In the genomic region with DNA sequence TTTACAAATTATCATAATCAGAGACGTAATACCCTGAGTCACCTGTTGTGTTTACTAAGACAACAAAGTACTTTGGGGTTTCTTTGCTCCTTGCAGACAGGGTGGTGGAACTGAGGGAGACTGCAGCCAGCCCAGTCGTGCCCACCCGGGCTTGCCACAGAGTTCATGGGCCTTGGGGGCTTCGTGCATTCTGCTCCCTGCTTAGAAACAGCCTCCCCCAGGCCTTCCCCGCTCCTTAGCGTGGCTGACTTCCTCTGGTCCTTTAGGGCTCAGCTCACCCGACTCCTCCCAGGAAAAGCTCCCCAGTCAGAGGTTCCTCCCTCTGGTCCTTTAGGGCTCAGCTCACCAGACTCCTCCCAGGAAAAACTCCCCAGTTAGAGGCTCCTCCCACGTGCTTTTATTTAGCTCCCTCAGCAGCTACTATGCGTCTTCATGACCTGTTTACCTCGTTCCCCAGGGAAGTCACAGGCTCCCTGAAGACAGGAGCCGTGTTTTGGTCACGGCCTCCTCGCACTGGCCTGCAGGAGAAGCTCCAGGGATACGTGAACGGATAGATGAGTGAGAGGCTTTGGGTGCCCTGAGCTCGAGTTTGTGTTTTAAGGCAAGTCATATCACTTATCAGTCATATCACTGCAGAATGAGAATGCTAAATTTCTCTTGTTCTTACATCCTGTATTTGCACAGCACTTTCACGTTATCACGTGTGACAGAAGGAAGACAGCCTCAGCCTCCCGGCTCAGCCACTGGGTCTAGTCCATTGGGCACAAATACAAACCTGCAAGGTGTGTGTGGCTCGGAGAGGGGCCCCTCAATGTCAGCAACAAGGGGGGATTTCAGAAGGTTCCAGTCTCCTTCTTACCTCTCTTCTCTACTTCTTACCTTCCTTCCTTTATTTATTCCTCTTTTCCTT, we compare ENCODE assay signal across 1 cellular context.
A peak's percentile ranks its signal among the peaks of the same experiment; 100 is the strongest.
TF ChIP-seq lines count a peak whose summit lies in the region.

No MANE protein-coding gene starts in this region.

TF ChIP-seq in K562, 482 proteins besides CTCF, POLR2A, EP300 and RAD21 (continued from another document and continues in another):
- TF ChIP-seq, protein P1, sequence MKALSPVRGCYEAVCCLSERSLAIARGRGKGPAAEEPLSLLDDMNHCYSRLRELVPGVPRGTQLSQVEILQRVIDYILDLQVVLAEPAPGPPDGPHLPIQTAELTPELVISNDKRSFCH (CRISPR knock-in tag; IDR thresholded peaks at IDR 0.05), result no peak
- TF ChIP-seq, protein P1 (tag; IDR thresholded peaks at IDR 0.05), result no peak
- TF ChIP-seq HIVEP1 (CRISPR knock-in tag; IDR thresholded peaks at IDR 0.05) (no peak), SOX6 (IDR thresholded peaks at IDR 0.05) (peak; percentile 98), HSF4 (CRISPR knock-in tag; IDR thresholded peaks at IDR 0.05; ENCODE audit: borderline replicate concordance) (no peak; the same call in 1 of the 2 replicates), ZNF311 (CRISPR knock-in tag; IDR thresholded peaks at IDR 0.05) (no peak), POLR3A (IDR thresholded peaks at IDR 0.05; ENCODE audit: borderline replicate concordance, extremely low read depth, insufficient read depth, insufficient read length) (no peak), ZNF175 (CRISPR knock-in tag; IDR thresholded peaks at IDR 0.05; ENCODE audit: low read depth) (peak; percentile 61; the same call in 1 of the 2 replicates), BACH1 (tag; IDR thresholded peaks at IDR 0.05) (0 out of 2 replicates have a peak, but pooled peaks have one; percentile 65), NONO (IDR thresholded peaks at IDR 0.05; ENCODE audit: low read depth in 2 of 2, low read length in 1 of 2) (peak in 1 of 2 experiments; percentile 17; a peak in 1 of 4 replicates), RFX1 (IDR thresholded peaks at IDR 0.05) (no peak), HDAC2 (IDR thresholded peaks at IDR 0.05) (peak; percentile 95; the same call in 1 of the 2 replicates), ZNF75A (CRISPR knock-in tag; IDR thresholded peaks at IDR 0.05) (no peak), TRIM24 (IDR thresholded peaks at IDR 0.05) (peak; percentile 54 to 75; a peak in 3 of 4 replicates), BMI1 (IDR thresholded peaks at IDR 0.05; ENCODE audit: low read length) (no peak), ZFX (CRISPR knock-in tag; IDR thresholded peaks at IDR 0.05) (no peak; the same call in 1 of the 2 replicates), ZFPM2 (CRISPR knock-in tag; IDR thresholded peaks at IDR 0.05) (no peak), DACH1 (IDR thresholded peaks at IDR 0.05; ENCODE audit: partially characterized antibody) (no peak), ETV5 (CRISPR knock-in tag; IDR thresholded peaks at IDR 0.05; ENCODE audit: low read depth) (peak; percentile 72), SIN3B (IDR thresholded peaks at IDR 0.05; ENCODE audit: low read depth) (no peak), RNF2 (IDR thresholded peaks at IDR 0.05) (peak; percentile 31)
- TF ChIP-seq, protein P2, sequence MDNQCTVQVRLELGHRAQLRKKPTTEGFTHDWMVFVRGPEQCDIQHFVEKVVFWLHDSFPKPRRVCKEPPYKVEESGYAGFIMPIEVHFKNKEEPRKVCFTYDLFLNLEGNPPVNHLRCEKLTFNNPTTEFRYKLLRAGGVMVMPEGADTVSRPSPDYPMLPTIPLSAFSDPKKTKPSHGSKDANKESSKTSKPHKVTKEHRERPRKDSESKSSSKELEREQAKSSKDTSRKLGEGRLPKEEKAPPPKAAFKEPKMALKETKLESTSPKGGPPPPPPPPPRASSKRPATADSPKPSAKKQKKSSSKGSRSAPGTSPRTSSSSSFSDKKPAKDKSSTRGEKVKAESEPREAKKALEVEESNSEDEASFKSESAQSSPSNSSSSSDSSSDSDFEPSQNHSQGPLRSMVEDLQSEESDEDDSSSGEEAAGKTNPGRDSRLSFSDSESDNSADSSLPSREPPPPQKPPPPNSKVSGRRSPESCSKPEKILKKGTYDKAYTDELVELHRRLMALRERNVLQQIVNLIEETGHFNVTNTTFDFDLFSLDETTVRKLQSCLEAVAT (IDR thresholded peaks at IDR 0.05), result no peak
- TF ChIP-seq, protein P3, sequence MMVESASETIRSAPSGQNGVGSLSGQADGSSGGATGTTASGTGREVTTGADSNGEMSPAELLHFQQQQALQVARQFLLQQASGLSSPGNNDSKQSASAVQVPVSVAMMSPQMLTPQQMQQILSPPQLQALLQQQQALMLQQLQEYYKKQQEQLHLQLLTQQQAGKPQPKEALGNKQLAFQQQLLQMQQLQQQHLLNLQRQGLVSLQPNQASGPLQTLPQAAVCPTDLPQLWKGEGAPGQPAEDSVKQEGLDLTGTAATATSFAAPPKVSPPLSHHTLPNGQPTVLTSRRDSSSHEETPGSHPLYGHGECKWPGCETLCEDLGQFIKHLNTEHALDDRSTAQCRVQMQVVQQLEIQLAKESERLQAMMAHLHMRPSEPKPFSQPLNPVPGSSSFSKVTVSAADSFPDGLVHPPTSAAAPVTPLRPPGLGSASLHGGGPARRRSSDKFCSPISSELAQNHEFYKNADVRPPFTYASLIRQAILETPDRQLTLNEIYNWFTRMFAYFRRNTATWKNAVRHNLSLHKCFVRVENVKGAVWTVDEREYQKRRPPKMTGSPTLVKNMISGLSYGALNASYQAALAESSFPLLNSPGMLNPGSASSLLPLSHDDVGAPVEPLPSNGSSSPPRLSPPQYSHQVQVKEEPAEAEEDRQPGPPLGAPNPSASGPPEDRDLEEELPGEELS (CRISPR knock-in tag; IDR thresholded peaks at IDR 0.05; ENCODE audit: borderline replicate concordance), result peak; percentile 57; the same call in 1 of the 2 replicates
- TF ChIP-seq, protein P4, sequence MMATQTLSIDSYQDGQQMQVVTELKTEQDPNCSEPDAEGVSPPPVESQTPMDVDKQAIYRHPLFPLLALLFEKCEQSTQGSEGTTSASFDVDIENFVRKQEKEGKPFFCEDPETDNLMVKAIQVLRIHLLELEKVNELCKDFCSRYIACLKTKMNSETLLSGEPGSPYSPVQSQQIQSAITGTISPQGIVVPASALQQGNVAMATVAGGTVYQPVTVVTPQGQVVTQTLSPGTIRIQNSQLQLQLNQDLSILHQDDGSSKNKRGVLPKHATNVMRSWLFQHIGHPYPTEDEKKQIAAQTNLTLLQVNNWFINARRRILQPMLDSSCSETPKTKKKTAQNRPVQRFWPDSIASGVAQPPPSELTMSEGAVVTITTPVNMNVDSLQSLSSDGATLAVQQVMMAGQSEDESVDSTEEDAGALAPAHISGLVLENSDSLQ (IDR thresholded peaks at IDR 0.05), result peak; percentile 76
- TF ChIP-seq, protein P5, sequence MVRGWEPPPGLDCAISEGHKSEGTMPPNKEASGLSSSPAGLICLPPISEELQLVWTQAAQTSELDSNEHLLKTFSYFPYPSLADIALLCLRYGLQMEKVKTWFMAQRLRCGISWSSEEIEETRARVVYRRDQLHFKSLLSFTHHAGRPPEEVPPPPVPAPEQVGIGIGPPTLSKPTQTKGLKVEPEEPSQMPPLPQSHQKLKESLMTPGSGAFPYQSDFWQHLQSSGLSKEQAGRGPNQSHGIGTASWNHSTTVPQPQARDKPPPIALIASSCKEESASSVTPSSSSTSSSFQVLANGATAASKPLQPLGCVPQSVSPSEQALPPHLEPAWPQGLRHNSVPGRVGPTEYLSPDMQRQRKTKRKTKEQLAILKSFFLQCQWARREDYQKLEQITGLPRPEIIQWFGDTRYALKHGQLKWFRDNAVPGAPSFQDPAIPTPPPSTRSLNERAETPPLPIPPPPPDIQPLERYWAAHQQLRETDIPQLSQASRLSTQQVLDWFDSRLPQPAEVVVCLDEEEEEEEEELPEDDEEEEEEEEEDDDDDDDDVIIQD (CRISPR knock-in tag; IDR thresholded peaks at IDR 0.05), result no peak
- TF ChIP-seq, protein P6, sequence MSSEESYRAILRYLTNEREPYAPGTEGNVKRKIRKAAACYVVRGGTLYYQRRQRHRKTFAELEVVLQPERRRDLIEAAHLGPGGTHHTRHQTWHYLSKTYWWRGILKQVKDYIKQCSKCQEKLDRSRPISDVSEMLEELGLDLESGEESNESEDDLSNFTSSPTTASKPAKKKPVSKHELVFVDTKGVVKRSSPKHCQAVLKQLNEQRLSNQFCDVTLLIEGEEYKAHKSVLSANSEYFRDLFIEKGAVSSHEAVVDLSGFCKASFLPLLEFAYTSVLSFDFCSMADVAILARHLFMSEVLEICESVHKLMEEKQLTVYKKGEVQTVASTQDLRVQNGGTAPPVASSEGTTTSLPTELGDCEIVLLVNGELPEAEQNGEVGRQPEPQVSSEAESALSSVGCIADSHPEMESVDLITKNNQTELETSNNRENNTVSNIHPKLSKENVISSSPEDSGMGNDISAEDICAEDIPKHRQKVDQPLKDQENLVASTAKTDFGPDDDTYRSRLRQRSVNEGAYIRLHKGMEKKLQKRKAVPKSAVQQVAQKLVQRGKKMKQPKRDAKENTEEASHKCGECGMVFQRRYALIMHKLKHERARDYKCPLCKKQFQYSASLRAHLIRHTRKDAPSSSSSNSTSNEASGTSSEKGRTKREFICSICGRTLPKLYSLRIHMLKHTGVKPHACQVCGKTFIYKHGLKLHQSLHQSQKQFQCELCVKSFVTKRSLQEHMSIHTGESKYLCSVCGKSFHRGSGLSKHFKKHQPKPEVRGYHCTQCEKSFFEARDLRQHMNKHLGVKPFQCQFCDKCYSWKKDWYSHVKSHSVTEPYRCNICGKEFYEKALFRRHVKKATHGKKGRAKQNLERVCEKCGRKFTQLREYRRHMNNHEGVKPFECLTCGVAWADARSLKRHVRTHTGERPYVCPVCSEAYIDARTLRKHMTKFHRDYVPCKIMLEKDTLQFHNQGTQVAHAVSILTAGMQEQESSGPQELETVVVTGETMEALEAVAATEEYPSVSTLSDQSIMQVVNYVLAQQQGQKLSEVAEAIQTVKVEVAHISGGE (CRISPR knock-in tag; IDR thresholded peaks at IDR 0.05), result no peak; a peak in 2 of 6 replicates
- TF ChIP-seq, protein P7, sequence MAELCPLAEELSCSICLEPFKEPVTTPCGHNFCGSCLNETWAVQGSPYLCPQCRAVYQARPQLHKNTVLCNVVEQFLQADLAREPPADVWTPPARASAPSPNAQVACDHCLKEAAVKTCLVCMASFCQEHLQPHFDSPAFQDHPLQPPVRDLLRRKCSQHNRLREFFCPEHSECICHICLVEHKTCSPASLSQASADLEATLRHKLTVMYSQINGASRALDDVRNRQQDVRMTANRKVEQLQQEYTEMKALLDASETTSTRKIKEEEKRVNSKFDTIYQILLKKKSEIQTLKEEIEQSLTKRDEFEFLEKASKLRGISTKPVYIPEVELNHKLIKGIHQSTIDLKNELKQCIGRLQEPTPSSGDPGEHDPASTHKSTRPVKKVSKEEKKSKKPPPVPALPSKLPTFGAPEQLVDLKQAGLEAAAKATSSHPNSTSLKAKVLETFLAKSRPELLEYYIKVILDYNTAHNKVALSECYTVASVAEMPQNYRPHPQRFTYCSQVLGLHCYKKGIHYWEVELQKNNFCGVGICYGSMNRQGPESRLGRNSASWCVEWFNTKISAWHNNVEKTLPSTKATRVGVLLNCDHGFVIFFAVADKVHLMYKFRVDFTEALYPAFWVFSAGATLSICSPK (IDR thresholded peaks at IDR 0.05; ENCODE audit: borderline replicate concordance), result no peak
- TF ChIP-seq, protein P8, sequence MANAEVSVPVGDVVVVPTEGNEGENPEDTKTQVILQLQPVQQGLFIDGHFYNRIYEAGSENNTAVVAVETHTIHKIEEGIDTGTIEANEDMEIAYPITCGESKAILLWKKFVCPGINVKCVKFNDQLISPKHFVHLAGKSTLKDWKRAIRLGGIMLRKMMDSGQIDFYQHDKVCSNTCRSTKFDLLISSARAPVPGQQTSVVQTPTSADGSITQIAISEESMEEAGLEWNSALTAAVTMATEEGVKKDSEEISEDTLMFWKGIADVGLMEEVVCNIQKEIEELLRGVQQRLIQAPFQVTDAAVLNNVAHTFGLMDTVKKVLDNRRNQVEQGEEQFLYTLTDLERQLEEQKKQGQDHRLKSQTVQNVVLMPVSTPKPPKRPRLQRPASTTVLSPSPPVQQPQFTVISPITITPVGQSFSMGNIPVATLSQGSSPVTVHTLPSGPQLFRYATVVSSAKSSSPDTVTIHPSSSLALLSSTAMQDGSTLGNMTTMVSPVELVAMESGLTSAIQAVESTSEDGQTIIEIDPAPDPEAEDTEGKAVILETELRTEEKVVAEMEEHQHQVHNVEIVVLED (CRISPR knock-in tag; IDR thresholded peaks at IDR 0.05), result no peak
